In the genomic region with DNA sequence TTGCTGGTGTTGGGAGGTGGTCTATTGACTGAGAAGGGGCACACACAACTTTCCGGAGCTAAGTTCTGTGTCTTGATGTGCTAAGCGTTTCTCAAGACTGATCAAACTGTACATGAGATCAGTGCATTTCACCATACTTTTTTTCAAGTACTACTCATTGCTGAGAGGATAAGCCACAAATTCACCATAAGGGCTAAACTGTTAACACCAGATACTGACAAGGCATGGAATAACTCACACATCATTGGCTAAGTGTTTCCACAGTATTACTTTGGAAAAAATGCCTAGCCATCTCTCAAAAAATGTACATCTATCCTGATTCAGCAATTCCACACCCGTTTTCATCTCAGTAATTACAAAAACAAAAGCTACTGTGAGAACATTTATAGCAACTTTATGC, we compare ENCODE assay signal across 17 cellular contexts. TPM values are rescaled to one million over a fixed set of nuclear protein-coding genes. Genes with fewer than 3 reads are reported as not detected.
DNase-seq lines count a peak whose midpoint lies in the region; ATAC-seq and TF ChIP-seq lines count a peak whose summit lies in the region.
"Had no signal": no experiment of that assay in that cellular context is flagged by ENCODE, and none has a peak within 500 bp of the region (broad histone marks: within the 10 kb centered on the region; RNA-seq: fewer than 3 reads in every experiment).

No MANE protein-coding gene starts in this region.

- no peak overlapping the region for H3K9ac ChIP-seq in OCI-LY3 (ENCODE audit: low read length)

- H4K20me1 ChIP-seq in OCI-LY3 (ENCODE audit: insufficient read depth, low read length) = peaks cover 16% of the 10 kb centered on the region; the same call in 1 of the 2 replicates

- H3K9me3 ChIP-seq in cardiac muscle cell (ENCODE audit: low read depth) = no peaks in the 10 kb centered on the region
- H3K9me3 ChIP-seq in heart left ventricle = no peaks in the 10 kb centered on the region
- H3K9me3 ChIP-seq in OCI-LY3 (ENCODE audit: insufficient read depth, low read length) = no peaks in the 10 kb centered on the region
- no peaks in the 10 kb centered on the region for H3K9me3 ChIP-seq in upper lobe of right lung
- H3K9me3 ChIP-seq: breast epithelium, mucosa of descending colon had no signal

- H3K4me2 ChIP-seq in OCI-LY3 (ENCODE audit: low read length) = no peak overlapping the region

- intact Hi-C loops in heart left ventricle (cut with DNase I) (loop anchor here in 2 of 10 donors (5.0 to 10.0 kb wide), 2 partner anchors 103 to 150 kb away; no protein-coding TSS in a partner anchor), upper lobe of right lung (cut with DNase I) (no loop called here)

- WGBS in heart left ventricle, 4 donors = 40 to 62% (median 51%) methylated on average over 3 of the region's 3 CpGs

- peak in 1 of 2 donors; percentile 50 for DNase-seq in cardiac muscle cell (ENCODE audit: low read depth in 1 of 2, low spot score in 1 of 2)
- DNase-seq in heart left ventricle = no peak
- DNase-seq in choroid plexus epithelial cell (ENCODE audit: low read depth) = peak; percentile 23
- DNase-seq in upper lobe of right lung = no peak
- no peak for DNase-seq in nucleus accumbens (lab: John Stamatoyannopoulos, UW)
- DNase-seq in NCI-H526 (lab: John Stamatoyannopoulos, UW) = no peak
- DNase-seq: activated CD8-positive, alpha-beta memory T cell treated with anti-CD3 and anti-CD28 coated beads for 24 hours; GDM1; HFFc6; hypothalamus; left cardiac atrium; mucosa of descending colon; NCI-H2029 treated with DMSO at 0.1 percent for 48 hours; NCI-H510A had no signal

- H3K27ac ChIP-seq in cardiac muscle cell (peak overlapping the region; percentile 4), heart left ventricle (peak overlapping the region in 2 of 12 donors; percentile 17 to 46), OCI-LY3 (ENCODE audit: low read length) (peak overlapping the region; percentile 8; the same call in 1 of the 2 replicates), upper lobe of right lung (no peak overlapping the region)
- H3K27ac ChIP-seq: breast epithelium had no signal

- H3K36me3 ChIP-seq in cardiac muscle cell = peaks cover 35% of the 10 kb centered on the region
- peaks cover 0 to 95% (median 68%) of the 10 kb centered on the region in 9 donors for H3K36me3 ChIP-seq in heart left ventricle
- peaks cover 33% of the 10 kb centered on the region for H3K36me3 ChIP-seq in OCI-LY3 (replicated peaks; ENCODE audit: low read depth, low read length)
- H3K36me3 ChIP-seq in upper lobe of right lung = peaks cover 51% of the 10 kb centered on the region
- H3K36me3 ChIP-seq: breast epithelium had no signal

- ATAC-seq in heart left ventricle (no peak), upper lobe of right lung (peak; percentile 36)
- ATAC-seq: sciatic nerve had no signal

- H3K79me2 ChIP-seq in OCI-LY3 (ENCODE audit: low read length) = peaks cover 39% of the 10 kb centered on the region

- TF ChIP-seq POLR2A in heart left ventricle (IDR thresholded peaks at IDR 0.05) = no peak

- TF ChIP-seq CTCF in cardiac muscle cell (IDR thresholded peaks at IDR 0.05; ENCODE audit: low read depth, low read length) (no peak), heart left ventricle (IDR thresholded peaks at IDR 0.05) (no peak), OCI-LY3 (IDR thresholded peaks at IDR 0.05; ENCODE audit: low read depth, low read length) (no peak), choroid plexus epithelial cell (conservative IDR thresholded peaks at IDR 0.05; ENCODE audit: low read depth, low read length) (no peak), upper lobe of right lung (IDR thresholded peaks at IDR 0.05) (no peak)

- H3K4me1 ChIP-seq in cardiac muscle cell (ENCODE audit: low read depth) = no peaks in the 10 kb centered on the region
- peaks cover 0 to 40% (median 6%) of the 10 kb centered on the region in 12 donors for H3K4me1 ChIP-seq in heart left ventricle
- no peaks in the 10 kb centered on the region for H3K4me1 ChIP-seq in OCI-LY3 (ENCODE audit: low read length)
- H3K4me1 ChIP-seq in upper lobe of right lung = peaks cover 5% of the 10 kb centered on the region
- H3K4me1 ChIP-seq: breast epithelium had no signal

- no peak overlapping the region for H2AFZ ChIP-seq in OCI-LY3 (ENCODE audit: low read depth, low read length)

- H3K27me3 ChIP-seq in cardiac muscle cell (no peaks in the 10 kb centered on the region), heart left ventricle (no peaks in the 10 kb centered on the region), OCI-LY3 (ENCODE audit: low read depth, low read length) (no peaks in the 10 kb centered on the region), upper lobe of right lung (no peaks in the 10 kb centered on the region)

- H3K4me3 ChIP-seq in cardiac muscle cell = no peak overlapping the region
- no peak overlapping the region for H3K4me3 ChIP-seq in heart left ventricle
- H3K4me3 ChIP-seq in OCI-LY3 (ENCODE audit: low read length) = no peak overlapping the region
- no peak overlapping the region for H3K4me3 ChIP-seq in choroid plexus epithelial cell (ENCODE audit: low read depth, low read length)
- H3K4me3 ChIP-seq in upper lobe of right lung = no peak overlapping the region
- H3K4me3 ChIP-seq: breast epithelium, mucosa of descending colon had no signal

RNA-seq across cellular contexts. Expression of a gene that starts 13.0 kb away (rescaled TPM):
- total RNA-seq in cardiac muscle cell (304 and 370 TPM in 2 replicates), heart left ventricle (100 to 1,000 TPM in 3 of 9 donors, 10 to 100 TPM in 6; 65.0 to 182 (median 90.7) TPM), upper lobe of right lung (114 TPM)
- polyA plus RNA-seq in cardiac muscle cell (169 and 232 TPM in 2 replicates), heart left ventricle (10 to 100 TPM; 60.3 to 61.0 TPM)
